ENCODE assay signal across 4 cellular contexts in the genomic region with DNA sequence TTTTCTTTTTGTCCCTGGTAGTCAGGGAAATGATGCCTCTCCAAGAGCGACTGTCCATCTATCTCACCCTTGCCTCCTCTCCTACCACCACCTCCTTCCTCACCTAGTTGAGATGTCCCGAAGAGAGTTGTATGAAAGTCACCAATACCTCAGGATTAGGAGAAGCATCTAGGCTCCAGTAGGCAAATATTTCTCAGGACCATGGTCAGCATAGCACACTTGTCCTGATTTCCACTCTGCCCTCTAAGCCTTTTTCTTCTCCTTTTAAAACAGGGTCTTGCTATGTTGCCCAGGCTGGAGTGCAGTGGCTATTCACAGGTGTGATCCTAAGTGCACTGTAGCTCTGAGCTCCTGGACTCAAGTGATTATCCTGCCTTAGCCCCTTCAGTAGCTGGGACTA.
A peak's percentile ranks its signal among the peaks of the same experiment; 100 is the strongest.
TF ChIP-seq lines count a peak whose summit lies in the region.

No MANE protein-coding gene starts in this region.

TF ChIP-seq in A549, 52 proteins besides CTCF, POLR2A, EP300 and RAD21:
- TF ChIP-seq CBX2 (IDR thresholded peaks at IDR 0.05; ENCODE audit: borderline replicate concordance, low read depth), result no peak
- TF ChIP-seq, protein P1, sequence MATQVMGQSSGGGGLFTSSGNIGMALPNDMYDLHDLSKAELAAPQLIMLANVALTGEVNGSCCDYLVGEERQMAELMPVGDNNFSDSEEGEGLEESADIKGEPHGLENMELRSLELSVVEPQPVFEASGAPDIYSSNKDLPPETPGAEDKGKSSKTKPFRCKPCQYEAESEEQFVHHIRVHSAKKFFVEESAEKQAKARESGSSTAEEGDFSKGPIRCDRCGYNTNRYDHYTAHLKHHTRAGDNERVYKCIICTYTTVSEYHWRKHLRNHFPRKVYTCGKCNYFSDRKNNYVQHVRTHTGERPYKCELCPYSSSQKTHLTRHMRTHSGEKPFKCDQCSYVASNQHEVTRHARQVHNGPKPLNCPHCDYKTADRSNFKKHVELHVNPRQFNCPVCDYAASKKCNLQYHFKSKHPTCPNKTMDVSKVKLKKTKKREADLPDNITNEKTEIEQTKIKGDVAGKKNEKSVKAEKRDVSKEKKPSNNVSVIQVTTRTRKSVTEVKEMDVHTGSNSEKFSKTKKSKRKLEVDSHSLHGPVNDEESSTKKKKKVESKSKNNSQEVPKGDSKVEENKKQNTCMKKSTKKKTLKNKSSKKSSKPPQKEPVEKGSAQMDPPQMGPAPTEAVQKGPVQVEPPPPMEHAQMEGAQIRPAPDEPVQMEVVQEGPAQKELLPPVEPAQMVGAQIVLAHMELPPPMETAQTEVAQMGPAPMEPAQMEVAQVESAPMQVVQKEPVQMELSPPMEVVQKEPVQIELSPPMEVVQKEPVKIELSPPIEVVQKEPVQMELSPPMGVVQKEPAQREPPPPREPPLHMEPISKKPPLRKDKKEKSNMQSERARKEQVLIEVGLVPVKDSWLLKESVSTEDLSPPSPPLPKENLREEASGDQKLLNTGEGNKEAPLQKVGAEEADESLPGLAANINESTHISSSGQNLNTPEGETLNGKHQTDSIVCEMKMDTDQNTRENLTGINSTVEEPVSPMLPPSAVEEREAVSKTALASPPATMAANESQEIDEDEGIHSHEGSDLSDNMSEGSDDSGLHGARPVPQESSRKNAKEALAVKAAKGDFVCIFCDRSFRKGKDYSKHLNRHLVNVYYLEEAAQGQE (IDR thresholded peaks at IDR 0.05), result peak; percentile 58

TF ChIP-seq in GM23338, 12 proteins besides CTCF, POLR2A, EP300 and RAD21:
- no peak for TF ChIP-seq CREB1 (CRISPR knock-in tag; IDR thresholded peaks at IDR 0.05; ENCODE audit: low read depth)
- TF ChIP-seq, protein P1 (IDR thresholded peaks at IDR 0.05; ENCODE audit: unreplicated experiment), result peak; percentile 22

TF ChIP-seq in IMR-90, 13 proteins besides CTCF, POLR2A, EP300 and RAD21:
- TF ChIP-seq MAZ (IDR thresholded peaks at IDR 0.05; ENCODE audit: borderline replicate concordance, low read depth, low read length), result no peak
- TF ChIP-seq, protein P2, sequence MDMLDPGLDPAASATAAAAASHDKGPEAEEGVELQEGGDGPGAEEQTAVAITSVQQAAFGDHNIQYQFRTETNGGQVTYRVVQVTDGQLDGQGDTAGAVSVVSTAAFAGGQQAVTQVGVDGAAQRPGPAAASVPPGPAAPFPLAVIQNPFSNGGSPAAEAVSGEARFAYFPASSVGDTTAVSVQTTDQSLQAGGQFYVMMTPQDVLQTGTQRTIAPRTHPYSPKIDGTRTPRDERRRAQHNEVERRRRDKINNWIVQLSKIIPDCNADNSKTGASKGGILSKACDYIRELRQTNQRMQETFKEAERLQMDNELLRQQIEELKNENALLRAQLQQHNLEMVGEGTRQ (IDR thresholded peaks at IDR 0.05; ENCODE audit: low read depth, low read length), result no peak
- no peak for TF ChIP-seq SMC3 (IDR thresholded peaks at IDR 0.05; ENCODE audit: low read depth, low read length)
- no peak for TF ChIP-seq MAFK (IDR thresholded peaks at IDR 0.05; ENCODE audit: low read depth, low read length)
- no peak for TF ChIP-seq RCOR1 (IDR thresholded peaks at IDR 0.05; ENCODE audit: insufficient replicate concordance, low read length)
- TF ChIP-seq RFX5 (IDR thresholded peaks at IDR 0.05; ENCODE audit: low read depth, low read length), result no peak
- TF ChIP-seq, protein P3, sequence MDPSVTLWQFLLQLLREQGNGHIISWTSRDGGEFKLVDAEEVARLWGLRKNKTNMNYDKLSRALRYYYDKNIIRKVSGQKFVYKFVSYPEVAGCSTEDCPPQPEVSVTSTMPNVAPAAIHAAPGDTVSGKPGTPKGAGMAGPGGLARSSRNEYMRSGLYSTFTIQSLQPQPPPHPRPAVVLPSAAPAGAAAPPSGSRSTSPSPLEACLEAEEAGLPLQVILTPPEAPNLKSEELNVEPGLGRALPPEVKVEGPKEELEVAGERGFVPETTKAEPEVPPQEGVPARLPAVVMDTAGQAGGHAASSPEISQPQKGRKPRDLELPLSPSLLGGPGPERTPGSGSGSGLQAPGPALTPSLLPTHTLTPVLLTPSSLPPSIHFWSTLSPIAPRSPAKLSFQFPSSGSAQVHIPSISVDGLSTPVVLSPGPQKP (IDR thresholded peaks at IDR 0.05; ENCODE audit: borderline replicate concordance, low read depth, low read length), result no peak
- TF ChIP-seq MXI1 (IDR thresholded peaks at IDR 0.05; ENCODE audit: borderline replicate concordance, low read depth, low read length), result no peak
- TF ChIP-seq BHLHE40 (IDR thresholded peaks at IDR 0.05; ENCODE audit: low read depth, low read length), result no peak
- no peak for TF ChIP-seq CEBPB (IDR thresholded peaks at IDR 0.05; ENCODE audit: low read depth, low read length)
- TF ChIP-seq CHD1 (IDR thresholded peaks at IDR 0.05; ENCODE audit: low read depth, low read length), result no peak
- no peak for TF ChIP-seq NFE2L2 (IDR thresholded peaks at IDR 0.05; ENCODE audit: low read depth, low read length)

TF ChIP-seq in GM12878, 131 proteins besides CTCF, POLR2A, EP300 and RAD21:
- TF ChIP-seq, protein P4, sequence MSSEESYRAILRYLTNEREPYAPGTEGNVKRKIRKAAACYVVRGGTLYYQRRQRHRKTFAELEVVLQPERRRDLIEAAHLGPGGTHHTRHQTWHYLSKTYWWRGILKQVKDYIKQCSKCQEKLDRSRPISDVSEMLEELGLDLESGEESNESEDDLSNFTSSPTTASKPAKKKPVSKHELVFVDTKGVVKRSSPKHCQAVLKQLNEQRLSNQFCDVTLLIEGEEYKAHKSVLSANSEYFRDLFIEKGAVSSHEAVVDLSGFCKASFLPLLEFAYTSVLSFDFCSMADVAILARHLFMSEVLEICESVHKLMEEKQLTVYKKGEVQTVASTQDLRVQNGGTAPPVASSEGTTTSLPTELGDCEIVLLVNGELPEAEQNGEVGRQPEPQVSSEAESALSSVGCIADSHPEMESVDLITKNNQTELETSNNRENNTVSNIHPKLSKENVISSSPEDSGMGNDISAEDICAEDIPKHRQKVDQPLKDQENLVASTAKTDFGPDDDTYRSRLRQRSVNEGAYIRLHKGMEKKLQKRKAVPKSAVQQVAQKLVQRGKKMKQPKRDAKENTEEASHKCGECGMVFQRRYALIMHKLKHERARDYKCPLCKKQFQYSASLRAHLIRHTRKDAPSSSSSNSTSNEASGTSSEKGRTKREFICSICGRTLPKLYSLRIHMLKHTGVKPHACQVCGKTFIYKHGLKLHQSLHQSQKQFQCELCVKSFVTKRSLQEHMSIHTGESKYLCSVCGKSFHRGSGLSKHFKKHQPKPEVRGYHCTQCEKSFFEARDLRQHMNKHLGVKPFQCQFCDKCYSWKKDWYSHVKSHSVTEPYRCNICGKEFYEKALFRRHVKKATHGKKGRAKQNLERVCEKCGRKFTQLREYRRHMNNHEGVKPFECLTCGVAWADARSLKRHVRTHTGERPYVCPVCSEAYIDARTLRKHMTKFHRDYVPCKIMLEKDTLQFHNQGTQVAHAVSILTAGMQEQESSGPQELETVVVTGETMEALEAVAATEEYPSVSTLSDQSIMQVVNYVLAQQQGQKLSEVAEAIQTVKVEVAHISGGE (CRISPR knock-in tag; IDR thresholded peaks at IDR 0.05), result no peak
- TF ChIP-seq, protein P1 (IDR thresholded peaks at IDR 0.05; ENCODE audit: low read depth, low read length), result peak; percentile 64; the same call in 1 of the 2 replicates
TF ChIP-seq in GM12878: peak in this region for 1.
